Comparison of ENCODE assay signal across 1 cellular context in genomic region chr14:75176142-75176820, GRCh38.
TF ChIP-seq lines count a peak whose summit lies in the region.

Gene TMED10 (minus strand): TSS chr14:75176612. CDS start chr14:75176579, 33 bp downstream.

TF ChIP-seq in HepG2, 621 proteins besides CTCF, POLR2A, EP300 and RAD21 (continued from another document and continues in another):
- peak; percentile 81 for TF ChIP-seq ZNF407 (CRISPR knock-in tag; IDR thresholded peaks at IDR 0.05; ENCODE audit: not compliant biosample characterization)
- 0 out of 2 replicates have a peak, but pooled peaks have one; percentile 65 for TF ChIP-seq HNRNPL (IDR thresholded peaks at IDR 0.05; ENCODE audit: low read depth, low read length)
- no peak; the same call in 1 of the 2 replicates for TF ChIP-seq JDP2 (CRISPR knock-in tag; IDR thresholded peaks at IDR 0.05; ENCODE audit: borderline replicate concordance)
- peak; percentile 72; the same call in 1 of the 2 replicates for TF ChIP-seq MED13 (CRISPR knock-in tag; IDR thresholded peaks at IDR 0.05)
- peak; percentile 55 for TF ChIP-seq RXRB (CRISPR knock-in tag; IDR thresholded peaks at IDR 0.05; ENCODE audit: borderline replicate concordance)
- TF ChIP-seq HDAC1 (CRISPR knock-in tag; IDR thresholded peaks at IDR 0.05), result peak; percentile 78
- peak; percentile 100 for TF ChIP-seq PHF8 (CRISPR knock-in tag; IDR thresholded peaks at IDR 0.05)
- TF ChIP-seq TARDBP (CRISPR knock-in tag; IDR thresholded peaks at IDR 0.05), result peak; percentile 70
- peak; percentile 84; the same call in 1 of the 2 replicates for TF ChIP-seq KDM5B (CRISPR knock-in tag; IDR thresholded peaks at IDR 0.05; ENCODE audit: borderline replicate concordance)
- no peak for TF ChIP-seq MBNL3 (CRISPR knock-in tag; conservative IDR thresholded peaks at IDR 0.05)
- peak; percentile 53; the same call in 1 of the 2 replicates for TF ChIP-seq DR1 (CRISPR knock-in tag; IDR thresholded peaks at IDR 0.05)
- TF ChIP-seq XBP1 (CRISPR knock-in tag; IDR thresholded peaks at IDR 0.05), result 0 out of 2 replicates have a peak, but pooled peaks have one; percentile 47
- TF ChIP-seq ZC3H4 (CRISPR knock-in tag; IDR thresholded peaks at IDR 0.05; ENCODE audit: borderline replicate concordance), result peak; percentile 86; the same call in 1 of the 2 replicates
- TF ChIP-seq SMARCE1 (IDR thresholded peaks at IDR 0.05; ENCODE audit: borderline replicate concordance), result no peak
- TF ChIP-seq HBP1 (CRISPR knock-in tag; IDR thresholded peaks at IDR 0.05; ENCODE audit: low read depth), result peak; percentile 28; the same call in 1 of the 2 replicates
- TF ChIP-seq ZNF619 (CRISPR knock-in tag; IDR thresholded peaks at IDR 0.05), result 0 out of 2 replicates have a peak, but pooled peaks have one; percentile 59
- TF ChIP-seq ZNF709 (CRISPR knock-in tag; IDR thresholded peaks at IDR 0.05), result peak; percentile 42; the same call in 1 of the 2 replicates
- peak; percentile 47; the same call in 1 of the 2 replicates for TF ChIP-seq ZNF441 (CRISPR knock-in tag; IDR thresholded peaks at IDR 0.05; ENCODE audit: borderline replicate concordance)
- 0 out of 2 replicates have a peak, but pooled peaks have one; percentile 73 for TF ChIP-seq SNAI1 (CRISPR knock-in tag; IDR thresholded peaks at IDR 0.05; ENCODE audit: borderline replicate concordance)
- peak; percentile 77; the same call in 1 of the 2 replicates for TF ChIP-seq ZNF772 (CRISPR knock-in tag; IDR thresholded peaks at IDR 0.05)
- TF ChIP-seq MEIS2 (CRISPR knock-in tag; IDR thresholded peaks at IDR 0.05), result peak; percentile 39; the same call in 1 of the 2 replicates
- peak; percentile 39; the same call in 1 of the 2 replicates for TF ChIP-seq ZNF276 (CRISPR knock-in tag; IDR thresholded peaks at IDR 0.05; ENCODE audit: low read depth)
- TF ChIP-seq ZNF549 (CRISPR knock-in tag; IDR thresholded peaks at IDR 0.05), result peak; percentile 71; the same call in 1 of the 2 replicates
- TF ChIP-seq ZNF839 (CRISPR knock-in tag; IDR thresholded peaks at IDR 0.05; ENCODE audit: borderline replicate concordance), result peak; percentile 85
- peak; percentile 88 for TF ChIP-seq POLR2G (IDR thresholded peaks at IDR 0.05; ENCODE audit: low read depth, low read length)
- peak; percentile 54; the same call in 1 of the 2 replicates for TF ChIP-seq REPIN1 (CRISPR knock-in tag; IDR thresholded peaks at IDR 0.05; ENCODE audit: borderline replicate concordance, low read depth)
- peak; percentile 74; the same call in 1 of the 2 replicates for TF ChIP-seq TBX2 (CRISPR knock-in tag; IDR thresholded peaks at IDR 0.05; ENCODE audit: borderline replicate concordance)
- TF ChIP-seq HNF4G (IDR thresholded peaks at IDR 0.05; ENCODE audit: borderline replicate concordance, low read depth, low read length), result no peak
- peak; percentile 60; the same call in 1 of the 2 replicates for TF ChIP-seq HNF4G (CRISPR knock-in tag; IDR thresholded peaks at IDR 0.05; ENCODE audit: borderline replicate concordance, low read depth)
- 0 out of 2 replicates have a peak, but pooled peaks have one; percentile 46 for TF ChIP-seq RCOR2 (CRISPR knock-in tag; IDR thresholded peaks at IDR 0.05)
- TF ChIP-seq HOXA5 (CRISPR knock-in tag; IDR thresholded peaks at IDR 0.05), result peak; percentile 93
- no peak for TF ChIP-seq ZNF614 (CRISPR knock-in tag; IDR thresholded peaks at IDR 0.05; ENCODE audit: borderline replicate concordance)
- TF ChIP-seq ELF4 (CRISPR knock-in tag; IDR thresholded peaks at IDR 0.05; ENCODE audit: borderline replicate concordance), result 0 out of 2 replicates have a peak, but pooled peaks have one; percentile 25
- TF ChIP-seq, protein P1, sequence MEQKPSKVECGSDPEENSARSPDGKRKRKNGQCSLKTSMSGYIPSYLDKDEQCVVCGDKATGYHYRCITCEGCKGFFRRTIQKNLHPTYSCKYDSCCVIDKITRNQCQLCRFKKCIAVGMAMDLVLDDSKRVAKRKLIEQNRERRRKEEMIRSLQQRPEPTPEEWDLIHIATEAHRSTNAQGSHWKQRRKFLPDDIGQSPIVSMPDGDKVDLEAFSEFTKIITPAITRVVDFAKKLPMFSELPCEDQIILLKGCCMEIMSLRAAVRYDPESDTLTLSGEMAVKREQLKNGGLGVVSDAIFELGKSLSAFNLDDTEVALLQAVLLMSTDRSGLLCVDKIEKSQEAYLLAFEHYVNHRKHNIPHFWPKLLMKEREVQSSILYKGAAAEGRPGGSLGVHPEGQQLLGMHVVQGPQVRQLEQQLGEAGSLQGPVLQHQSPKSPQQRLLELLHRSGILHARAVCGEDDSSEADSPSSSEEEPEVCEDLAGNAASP (CRISPR knock-in tag; IDR thresholded peaks at IDR 0.05; ENCODE audit: borderline replicate concordance), result peak; percentile 19; the same call in 1 of the 2 replicates
- 0 out of 2 replicates have a peak, but pooled peaks have one; percentile 31 for TF ChIP-seq ATF6 (CRISPR knock-in tag; conservative IDR thresholded peaks at IDR 0.05)
- TF ChIP-seq ZNF143 (CRISPR knock-in tag; IDR thresholded peaks at IDR 0.05), result peak; percentile 53; the same call in 1 of the 2 replicates
- TF ChIP-seq THAP11 (CRISPR knock-in tag; IDR thresholded peaks at IDR 0.05), result peak; percentile 93
- peak; percentile 74 for TF ChIP-seq E2F1 (CRISPR knock-in tag; IDR thresholded peaks at IDR 0.05)
- TF ChIP-seq ZFYVE20 (CRISPR knock-in tag; IDR thresholded peaks at IDR 0.05; ENCODE audit: borderline replicate concordance, low read depth), result no peak
- 0 out of 2 replicates have a peak, but pooled peaks have one; percentile 41 for TF ChIP-seq SETDB1 (CRISPR knock-in tag; IDR thresholded peaks at IDR 0.05; ENCODE audit: borderline replicate concordance)
- peak; percentile 69 for TF ChIP-seq ZNF792 (CRISPR knock-in tag; IDR thresholded peaks at IDR 0.05)
